20 cellular contexts compared by ENCODE assay signal in the genomic region with DNA sequence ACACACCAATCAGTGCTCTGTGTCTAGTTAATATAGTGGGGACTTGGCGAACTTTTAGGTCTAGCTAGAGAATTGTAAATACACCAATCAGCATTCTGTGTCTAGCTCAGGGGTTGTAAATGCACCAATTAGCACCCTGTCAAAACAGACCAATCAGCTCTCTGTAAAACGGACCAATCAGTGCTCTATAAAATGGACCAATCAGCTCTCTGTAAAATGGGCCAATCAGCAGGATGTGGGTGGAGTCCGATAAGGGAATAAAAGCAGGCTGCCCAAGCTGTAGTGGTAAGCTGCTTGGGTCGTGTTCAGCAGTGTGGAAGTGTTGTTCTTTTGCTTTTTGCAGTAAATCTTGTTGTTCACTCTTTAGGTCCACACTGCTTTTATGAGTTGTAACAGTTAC. TPM values are rescaled to one million over a fixed set of nuclear protein-coding genes. Genes with fewer than 3 reads are reported as not detected.
A peak's percentile ranks its signal among the peaks of the same experiment; 100 is the strongest.
DNase-seq lines count a peak whose midpoint lies in the region; ATAC-seq and TF ChIP-seq lines count a peak whose summit lies in the region.
"Had no signal": no experiment of that assay in that cellular context is flagged by ENCODE, and none has a peak within 500 bp of the region (broad histone marks: within the 10 kb centered on the region; RNA-seq: fewer than 3 reads in every experiment).

No MANE protein-coding gene starts in this region.

- ATAC-seq in GM23338 (no peak), HG03565 (IDR thresholded peaks at IDR 0.05; ENCODE audit: unreplicated experiment) (no peak)

- H3K27me3 ChIP-seq in GM23338 (ENCODE audit: insufficient read depth) = peaks cover 27% of the 10 kb centered on the region
- H3K27me3 ChIP-seq: Peyer's patch, SJCRH30 had no signal

- no peaks in the 10 kb centered on the region for H3K9me2 ChIP-seq in GM23338 (ENCODE audit: insufficient read depth)

- peaks cover 8% of the 10 kb centered on the region; the same call in 1 of the 2 replicates for H3K4me1 ChIP-seq in GM23338 (ENCODE audit: insufficient read depth)

- H3K4me3 ChIP-seq in GM23338 = no peak overlapping the region
- H3K4me3 ChIP-seq: BLaER1, Peyer's patch, SJCRH30 had no signal

- peak overlapping the region; percentile 69; the same call in 1 of the 2 replicates for H2AFZ ChIP-seq in GM23338

- H3K27me3 Mint-ChIP-seq in GM23338 (ENCODE audit: insufficient read depth, low read depth, poor library complexity) (peaks cover 9% of the 10 kb centered on the region), neural crest cell (ENCODE audit: low read depth) (peaks cover 40% of the 10 kb centered on the region)
- H3K27me3 Mint-ChIP-seq: CD4-positive, alpha-beta T cell had no signal

- TF ChIP-seq CTCF in GM23338 (conservative IDR thresholded peaks at IDR 0.05; ENCODE audit: low read depth in 2 of 2) (no peak), neural crest cell (conservative IDR thresholded peaks at IDR 0.05) (no peak)

- H3K27ac Mint-ChIP-seq in GM23338 = no peak overlapping the region
- H3K27ac Mint-ChIP-seq in neural crest cell (ENCODE audit: unreplicated experiment) = no peak overlapping the region
- H3K27ac Mint-ChIP-seq: CD4-positive, alpha-beta T cell had no signal

- H3K4me2 ChIP-seq in GM23338 = no peak overlapping the region
- H3K4me2 ChIP-seq: BLaER1 had no signal

- H3K9me3 Mint-ChIP-seq in GM23338 (no peaks in the 10 kb centered on the region; the same call in 2 of the 3 replicates), neural crest cell (no peaks in the 10 kb centered on the region)
- H3K9me3 Mint-ChIP-seq: CD4-positive, alpha-beta T cell had no signal

- DNase-seq in Caki2 (ENCODE audit: low read depth) (peak; percentile 12), GM23338 (ENCODE audit: low spot score) (no peak), RKO (ENCODE audit: low spot score) (peak; percentile 19), neural crest cell (ENCODE audit: low read depth, low spot score) (no peak), DMS153 (lab: John Stamatoyannopoulos, UW) (no peak), DMS153 treated with DMSO at 0.1 percent for 48 hours (lab: John Stamatoyannopoulos, UW; ENCODE audit: unreplicated experiment) (no peak)
- DNase-seq: ACHN; CD4-positive, alpha-beta T cell; COR-L47; DMS 273 treated with DMSO at 0.1 percent for 48 hours; GF-D8; MV-4-11; NCI-H1694 treated with DMSO at 0.1 percent for 48 hours; NCI-H2081 treated with DMSO at 0.1 percent for 48 hours; NCI-H69; Peyer's patch; SJCRH30; T-helper 1 cell had no signal

- H3K79me2 ChIP-seq in GM23338 (replicated peaks; ENCODE audit: insufficient read depth) = no peaks in the 10 kb centered on the region

- H3F3A ChIP-seq in GM23338 (replicated peaks; ENCODE audit: low read depth) = no peaks in the 10 kb centered on the region

- H3K4me3 Mint-ChIP-seq in GM23338 (no peak overlapping the region), neural crest cell (peak overlapping the region; percentile 55)

- no peak overlapping the region for H3K27ac ChIP-seq in GM23338 (ENCODE audit: low read depth)
- H3K27ac ChIP-seq: BLaER1, Peyer's patch, SJCRH30 had no signal

- in situ Hi-C loops in Caki2 (cut with HindIII; ENCODE audit: low pct_unique_long_range_greater_than_20kb, low sequenced_read_pairs) = no loop called here

- H3K36me3 ChIP-seq in GM23338 (ENCODE audit: insufficient read depth) = no peaks in the 10 kb centered on the region
- H3K36me3 ChIP-seq: BLaER1, Peyer's patch, SJCRH30 had no signal

- no peaks in the 10 kb centered on the region for H4K20me1 ChIP-seq in GM23338 (replicated peaks; ENCODE audit: insufficient read depth)

- peaks cover 3% of the 10 kb centered on the region; the same call in 2 of the 3 replicates for H3K4me1 Mint-ChIP-seq in GM23338
- H3K4me1 Mint-ChIP-seq in neural crest cell = peaks cover 9% of the 10 kb centered on the region

- no peaks in the 10 kb centered on the region for H3K36me3 Mint-ChIP-seq in GM23338 (ENCODE audit: low read depth)
- H3K36me3 Mint-ChIP-seq in neural crest cell (ENCODE audit: low read depth) = no peaks in the 10 kb centered on the region

TF ChIP-seq in GM23338, 12 proteins besides CTCF, POLR2A, EP300 and RAD21 (continues in another document):
- TF ChIP-seq CREB1 (CRISPR knock-in tag; IDR thresholded peaks at IDR 0.05; ENCODE audit: low read depth) (no peak), NANOG (IDR thresholded peaks at IDR 0.05; ENCODE audit: borderline replicate concordance) (no peak), EZH2 (IDR thresholded peaks at IDR 0.05; ENCODE audit: low read depth, unreplicated experiment) (no peak), ZNF331 (CRISPR knock-in tag; IDR thresholded peaks at IDR 0.05; ENCODE audit: low read depth) (no peak), EZH2phosphoT487 (IDR thresholded peaks at IDR 0.05; ENCODE audit: unreplicated experiment) (no peak), JUNB (IDR thresholded peaks at IDR 0.05; ENCODE audit: unreplicated experiment) (no peak), POLR2AphosphoS5 (IDR thresholded peaks at IDR 0.05; ENCODE audit: low read depth) (no peak)
- TF ChIP-seq, protein P1, sequence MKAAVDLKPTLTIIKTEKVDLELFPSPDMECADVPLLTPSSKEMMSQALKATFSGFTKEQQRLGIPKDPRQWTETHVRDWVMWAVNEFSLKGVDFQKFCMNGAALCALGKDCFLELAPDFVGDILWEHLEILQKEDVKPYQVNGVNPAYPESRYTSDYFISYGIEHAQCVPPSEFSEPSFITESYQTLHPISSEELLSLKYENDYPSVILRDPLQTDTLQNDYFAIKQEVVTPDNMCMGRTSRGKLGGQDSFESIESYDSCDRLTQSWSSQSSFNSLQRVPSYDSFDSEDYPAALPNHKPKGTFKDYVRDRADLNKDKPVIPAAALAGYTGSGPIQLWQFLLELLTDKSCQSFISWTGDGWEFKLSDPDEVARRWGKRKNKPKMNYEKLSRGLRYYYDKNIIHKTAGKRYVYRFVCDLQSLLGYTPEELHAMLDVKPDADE (IDR thresholded peaks at IDR 0.05) = no peak
- TF ChIP-seq, protein P2, sequence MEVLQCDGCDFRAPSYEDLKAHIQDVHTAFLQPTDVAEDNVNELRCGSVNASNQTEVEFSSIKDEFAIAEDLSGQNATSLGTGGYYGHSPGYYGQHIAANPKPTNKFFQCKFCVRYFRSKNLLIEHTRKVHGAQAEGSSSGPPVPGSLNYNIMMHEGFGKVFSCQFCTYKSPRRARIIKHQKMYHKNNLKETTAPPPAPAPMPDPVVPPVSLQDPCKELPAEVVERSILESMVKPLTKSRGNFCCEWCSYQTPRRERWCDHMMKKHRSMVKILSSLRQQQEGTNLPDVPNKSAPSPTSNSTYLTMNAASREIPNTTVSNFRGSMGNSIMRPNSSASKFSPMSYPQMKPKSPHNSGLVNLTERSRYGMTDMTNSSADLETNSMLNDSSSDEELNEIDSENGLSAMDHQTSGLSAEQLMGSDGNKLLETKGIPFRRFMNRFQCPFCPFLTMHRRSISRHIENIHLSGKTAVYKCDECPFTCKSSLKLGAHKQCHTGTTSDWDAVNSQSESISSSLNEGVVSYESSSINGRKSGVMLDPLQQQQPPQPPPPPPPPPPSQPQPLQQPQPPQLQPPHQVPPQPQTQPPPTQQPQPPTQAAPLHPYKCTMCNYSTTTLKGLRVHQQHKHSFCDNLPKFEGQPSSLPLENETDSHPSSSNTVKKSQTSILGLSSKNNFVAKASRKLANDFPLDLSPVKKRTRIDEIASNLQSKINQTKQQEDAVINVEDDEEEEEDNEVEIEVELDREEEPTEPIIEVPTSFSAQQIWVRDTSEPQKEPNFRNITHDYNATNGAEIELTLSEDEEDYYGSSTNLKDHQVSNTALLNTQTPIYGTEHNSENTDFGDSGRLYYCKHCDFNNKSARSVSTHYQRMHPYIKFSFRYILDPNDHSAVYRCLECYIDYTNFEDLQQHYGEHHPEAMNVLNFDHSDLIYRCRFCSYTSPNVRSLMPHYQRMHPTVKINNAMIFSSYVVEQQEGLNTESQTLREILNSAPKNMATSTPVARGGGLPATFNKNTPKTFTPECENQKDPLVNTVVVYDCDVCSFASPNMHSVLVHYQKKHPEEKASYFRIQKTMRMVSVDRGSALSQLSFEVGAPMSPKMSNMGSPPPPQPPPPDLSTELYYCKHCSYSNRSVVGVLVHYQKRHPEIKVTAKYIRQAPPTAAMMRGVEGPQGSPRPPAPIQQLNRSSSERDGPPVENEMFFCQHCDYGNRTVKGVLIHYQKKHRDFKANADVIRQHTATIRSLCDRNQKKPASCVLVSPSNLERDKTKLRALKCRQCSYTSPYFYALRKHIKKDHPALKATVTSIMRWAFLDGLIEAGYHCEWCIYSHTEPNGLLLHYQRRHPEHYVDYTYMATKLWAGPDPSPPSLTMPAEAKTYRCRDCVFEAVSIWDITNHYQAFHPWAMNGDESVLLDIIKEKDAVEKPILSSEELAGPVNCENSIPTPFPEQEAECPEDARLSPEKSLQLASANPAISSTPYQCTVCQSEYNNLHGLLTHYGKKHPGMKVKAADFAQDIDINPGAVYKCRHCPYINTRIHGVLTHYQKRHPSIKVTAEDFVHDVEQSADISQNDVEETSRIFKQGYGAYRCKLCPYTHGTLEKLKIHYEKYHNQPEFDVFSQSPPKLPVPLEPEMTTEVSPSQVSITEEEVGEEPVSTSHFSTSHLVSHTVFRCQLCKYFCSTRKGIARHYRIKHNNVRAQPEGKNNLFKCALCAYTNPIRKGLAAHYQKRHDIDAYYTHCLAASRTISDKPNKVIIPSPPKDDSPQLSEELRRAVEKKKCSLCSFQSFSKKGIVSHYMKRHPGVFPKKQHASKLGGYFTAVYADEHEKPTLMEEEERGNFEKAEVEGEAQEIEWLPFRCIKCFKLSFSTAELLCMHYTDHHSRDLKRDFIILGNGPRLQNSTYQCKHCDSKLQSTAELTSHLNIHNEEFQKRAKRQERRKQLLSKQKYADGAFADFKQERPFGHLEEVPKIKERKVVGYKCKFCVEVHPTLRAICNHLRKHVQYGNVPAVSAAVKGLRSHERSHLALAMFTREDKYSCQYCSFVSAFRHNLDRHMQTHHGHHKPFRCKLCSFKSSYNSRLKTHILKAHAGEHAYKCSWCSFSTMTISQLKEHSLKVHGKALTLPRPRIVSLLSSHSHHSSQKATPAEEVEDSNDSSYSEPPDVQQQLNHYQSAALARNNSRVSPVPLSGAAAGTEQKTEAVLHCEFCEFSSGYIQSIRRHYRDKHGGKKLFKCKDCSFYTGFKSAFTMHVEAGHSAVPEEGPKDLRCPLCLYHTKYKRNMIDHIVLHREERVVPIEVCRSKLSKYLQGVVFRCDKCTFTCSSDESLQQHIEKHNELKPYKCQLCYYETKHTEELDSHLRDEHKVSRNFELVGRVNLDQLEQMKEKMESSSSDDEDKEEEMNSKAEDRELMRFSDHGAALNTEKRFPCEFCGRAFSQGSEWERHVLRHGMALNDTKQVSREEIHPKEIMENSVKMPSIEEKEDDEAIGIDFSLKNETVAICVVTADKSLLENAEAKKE (CRISPR knock-in tag; IDR thresholded peaks at IDR 0.05) = no peak

RNA-seq across cellular contexts. Expression of a gene that starts 3.6 kb away (rescaled TPM):
- 2.1 and 2.5 TPM in 2 replicates for total RNA-seq in Caki2 (2014; rRNA removed; shearing (Covaris generic); ENCODE audit: low replicate concordance)
- total RNA-seq in GM23338 (2014; rRNA removed; shearing (Covaris generic)) = 7.2 and 7.6 TPM in 2 replicates
- 6.3 and 7.8 TPM in 2 replicates for polyA plus RNA-seq in GM23338 (2016; fragmentation: Nextera tagmentation; extraction: Ambion mirVana)
- 3.4 and 5.3 TPM in 2 replicates for total RNA-seq in neural crest cell

Comparison
In these comparisons a context has a peak if more than half of its experiments do, and no peak if none do; other contexts are left out.
1. DNase-seq: peak in Caki2 (single experiment) and RKO (single experiment); none in GM23338 (single experiment), neural crest cell (single experiment), DMS153 (single experiment) and DMS153 treated with DMSO at 0.1 percent for 48 hours (single experiment).